7 cellular contexts compared by ENCODE assay signal in the genomic region with DNA sequence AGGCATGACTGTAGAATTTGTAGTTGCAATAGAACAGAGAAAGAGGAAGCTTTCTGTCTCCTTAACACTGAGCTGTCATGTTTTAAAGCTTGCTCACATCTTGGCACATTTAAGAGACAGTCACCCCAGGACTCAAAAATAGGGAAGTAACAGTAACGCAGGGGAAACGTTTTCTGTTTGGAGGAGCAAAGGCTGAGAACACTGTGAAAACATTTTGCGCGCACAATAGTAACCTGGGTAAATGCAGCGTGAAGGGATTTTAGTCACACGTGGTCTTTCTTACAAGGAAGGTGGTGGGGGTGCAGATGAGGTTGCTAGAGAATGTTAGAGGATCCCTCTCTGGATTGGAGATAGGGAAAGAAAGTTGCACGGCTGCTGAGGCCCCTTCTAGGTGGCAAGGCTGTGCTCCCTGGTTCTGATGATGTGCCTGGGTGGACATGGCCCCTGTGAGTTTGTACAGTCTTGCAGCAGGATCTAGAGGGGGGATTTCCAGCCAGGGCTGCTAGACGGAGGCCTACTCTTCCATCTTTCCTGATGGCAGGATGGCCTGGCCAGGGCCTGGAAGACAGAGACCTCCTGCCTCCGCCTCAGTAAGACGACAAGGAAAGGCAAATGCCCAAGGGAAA. TPM values are rescaled to one million over a fixed set of nuclear protein-coding genes. Genes with fewer than 3 reads are reported as not detected.
DNase-seq lines count a peak whose midpoint lies in the region; TF ChIP-seq lines count a peak whose summit lies in the region.

No MANE protein-coding gene starts in this region.

- H3F3A ChIP-seq in smooth muscle cell (ENCODE audit: low read depth): no peaks in the 10 kb centered on the region
- peaks cover 41% of the 10 kb centered on the region for H3F3A ChIP-seq in MM.1S (ENCODE audit: insufficient read depth, low read length)

- peaks cover 87% of the 10 kb centered on the region for H3K36me3 Mint-ChIP-seq in dendritic cell treated with granulocyte-macrophage colony-stimulating factor and Interleukin-4, amounts not matched to agents 40 ng/mL and 50 ng/mL, for 4 days (ENCODE audit: low read depth)
- peaks cover 83% of the 10 kb centered on the region for H3K36me3 Mint-ChIP-seq in stimulated activated naive CD8-positive, alpha-beta T cell treated with anti-CD3 and anti-CD28 coated beads, Interleukin-15, Interleukin-2, amounts not matched to agents 100 ng/mL and 50 ng/mL, for 24 hours (ENCODE audit: low read depth)

- no peaks in the 10 kb centered on the region for H3K9me2 ChIP-seq in MM.1S (replicated peaks; ENCODE audit: insufficient read depth, low read length)

- peak overlapping the region; percentile 49 for H3K4me3 Mint-ChIP-seq in dendritic cell treated with granulocyte-macrophage colony-stimulating factor and Interleukin-4, amounts not matched to agents 40 ng/mL and 50 ng/mL, for 4 days
- no peak overlapping the region for H3K4me3 Mint-ChIP-seq in stimulated activated naive CD8-positive, alpha-beta T cell treated with anti-CD3 and anti-CD28 coated beads, Interleukin-15, Interleukin-2, amounts not matched to agents 100 ng/mL and 50 ng/mL, for 24 hours

- intact Hi-C loops in dendritic cell treated with granulocyte-macrophage colony-stimulating factor and Interleukin-4, amounts not matched to agents 40 ng/mL and 50 ng/mL, for 4 days (cut with micrococcal nuclease): loop anchor here (1.0 to 5.0 kb wide), 2 partner anchors 10 to 35 kb away; no protein-coding TSS in a partner anchor

- H3K4me1 Mint-ChIP-seq in dendritic cell treated with granulocyte-macrophage colony-stimulating factor and Interleukin-4, amounts not matched to agents 40 ng/mL and 50 ng/mL, for 4 days (ENCODE audit: low read depth): peaks cover 80% of the 10 kb centered on the region
- peaks cover 85% of the 10 kb centered on the region for H3K4me1 Mint-ChIP-seq in stimulated activated naive CD8-positive, alpha-beta T cell treated with anti-CD3 and anti-CD28 coated beads, Interleukin-15, Interleukin-2, amounts not matched to agents 100 ng/mL and 50 ng/mL, for 24 hours (ENCODE audit: low read depth)

- H3K27me3 ChIP-seq in smooth muscle cell (ENCODE audit: low read depth) (no peaks in the 10 kb centered on the region), MM.1S (replicated peaks; ENCODE audit: insufficient read depth, low read length) (no peaks in the 10 kb centered on the region)

- H2AFZ ChIP-seq in smooth muscle cell (ENCODE audit: low read depth): no peak overlapping the region
- H2AFZ ChIP-seq in MM.1S (ENCODE audit: low read length): no peak overlapping the region

- WGBS in smooth muscle cell (ENCODE audit: low lambda C conversion rate): 97% methylated on average over 10 of the region's 10 CpGs

- TF ChIP-seq CTCF in GM20000 (IDR thresholded peaks at IDR 0.05; ENCODE audit: extremely low read depth, missing control alignments) (no peak), smooth muscle cell (IDR thresholded peaks at IDR 0.05; ENCODE audit: borderline replicate concordance, insufficient read depth, poor library complexity, severe bottlenecking) (no peak), MM.1S (IDR thresholded peaks at IDR 0.05; ENCODE audit: low read length) (no peak)

- in situ Hi-C loops in KBM-7 (cut with MboI; ENCODE audit: low pct_unique_long_range_greater_than_20kb, low sequenced_read_pairs): no loop called here

- H3K36me3 ChIP-seq in smooth muscle cell (ENCODE audit: low read depth) (no peaks in the 10 kb centered on the region), MM.1S (replicated peaks; ENCODE audit: insufficient read depth, low read length) (peaks cover 17% of the 10 kb centered on the region)

- DNase-seq in GM20000 (ENCODE audit: low spot score) (peak; percentile 38), KBM-7 (peak; percentile 98), smooth muscle cell (lab: John Stamatoyannopoulos, UW; ENCODE audit: unreplicated experiment) (no peak), MM.1S (no peak)
- no peak for DNase-seq in activated CD8-positive, alpha-beta memory T cell treated with anti-CD3 and anti-CD28 coated beads, Interleukin-2, amount 50 U/mL, for 48 hours

- no peaks in the 10 kb centered on the region for H3K4me1 ChIP-seq in smooth muscle cell (ENCODE audit: low read depth)
- H3K4me1 ChIP-seq in MM.1S (ENCODE audit: low read length): peaks cover 11% of the 10 kb centered on the region

- peak overlapping the region; percentile 94 for H3K27ac Mint-ChIP-seq in dendritic cell treated with granulocyte-macrophage colony-stimulating factor and Interleukin-4, amounts not matched to agents 40 ng/mL and 50 ng/mL, for 4 days
- peak overlapping the region; percentile 28 for H3K27ac Mint-ChIP-seq in stimulated activated naive CD8-positive, alpha-beta T cell treated with anti-CD3 and anti-CD28 coated beads, Interleukin-15, Interleukin-2, amounts not matched to agents 100 ng/mL and 50 ng/mL, for 24 hours

- H3K9ac ChIP-seq in smooth muscle cell (ENCODE audit: low read depth) (no peak overlapping the region), MM.1S (ENCODE audit: low read length) (no peak overlapping the region)

- H4K20me1 ChIP-seq in smooth muscle cell (ENCODE audit: low read depth): no peaks in the 10 kb centered on the region
- H4K20me1 ChIP-seq in MM.1S (ENCODE audit: insufficient read depth, low read length): no peaks in the 10 kb centered on the region

- H3K79me2 ChIP-seq in smooth muscle cell (ENCODE audit: low read depth) (no peaks in the 10 kb centered on the region), MM.1S (ENCODE audit: low read length) (peaks cover 64% of the 10 kb centered on the region)

- no peak overlapping the region for H3K4me3 ChIP-seq in smooth muscle cell
- H3K4me3 ChIP-seq in MM.1S (ENCODE audit: low read length): no peak overlapping the region

- no peak overlapping the region for H3K4me2 ChIP-seq in smooth muscle cell
- H3K4me2 ChIP-seq in MM.1S (ENCODE audit: low read depth, low read length): no peak overlapping the region

- no peaks in the 10 kb centered on the region for H3K9me3 Mint-ChIP-seq in dendritic cell treated with granulocyte-macrophage colony-stimulating factor and Interleukin-4, amounts not matched to agents 40 ng/mL and 50 ng/mL, for 4 days
- H3K9me3 Mint-ChIP-seq in stimulated activated naive CD8-positive, alpha-beta T cell treated with anti-CD3 and anti-CD28 coated beads, Interleukin-15, Interleukin-2, amounts not matched to agents 100 ng/mL and 50 ng/mL, for 24 hours: peaks cover 3% of the 10 kb centered on the region

- H3K27ac ChIP-seq in smooth muscle cell (ENCODE audit: low read depth) (no peak overlapping the region), MM.1S (ENCODE audit: low read length) (no peak overlapping the region)

- no peaks in the 10 kb centered on the region for H3K27me3 Mint-ChIP-seq in dendritic cell treated with granulocyte-macrophage colony-stimulating factor and Interleukin-4, amounts not matched to agents 40 ng/mL and 50 ng/mL, for 4 days
- H3K27me3 Mint-ChIP-seq in stimulated activated naive CD8-positive, alpha-beta T cell treated with anti-CD3 and anti-CD28 coated beads, Interleukin-15, Interleukin-2, amounts not matched to agents 100 ng/mL and 50 ng/mL, for 24 hours: no peaks in the 10 kb centered on the region

- H3K9me3 ChIP-seq in smooth muscle cell (replicated peaks; ENCODE audit: low read depth) (no peaks in the 10 kb centered on the region), MM.1S (replicated peaks; ENCODE audit: insufficient read depth, low read length) (no peaks in the 10 kb centered on the region)

RNA-seq across cellular contexts. Expression of a gene that starts 12.0 kb away (rescaled TPM):
- 3.3 and 6.2 TPM in 2 replicates for total RNA-seq in smooth muscle cell
- polyA plus RNA-seq in smooth muscle cell: 1.6 and 2.1 TPM in 2 replicates

Comparison
In these comparisons a context has a peak if more than half of its experiments do, and no peak if none do; other contexts are left out.
1. DNase-seq: peak in GM20000 (single experiment) and KBM-7 (single experiment); none in smooth muscle cell (single experiment), MM.1S (single experiment) and activated CD8-positive, alpha-beta memory T cell treated with anti-CD3 and anti-CD28 coated beads, Interleukin-2, amount 50 U/mL, for 48 hours (single experiment).